15 cellular contexts compared by ENCODE assay signal in the genomic region with DNA sequence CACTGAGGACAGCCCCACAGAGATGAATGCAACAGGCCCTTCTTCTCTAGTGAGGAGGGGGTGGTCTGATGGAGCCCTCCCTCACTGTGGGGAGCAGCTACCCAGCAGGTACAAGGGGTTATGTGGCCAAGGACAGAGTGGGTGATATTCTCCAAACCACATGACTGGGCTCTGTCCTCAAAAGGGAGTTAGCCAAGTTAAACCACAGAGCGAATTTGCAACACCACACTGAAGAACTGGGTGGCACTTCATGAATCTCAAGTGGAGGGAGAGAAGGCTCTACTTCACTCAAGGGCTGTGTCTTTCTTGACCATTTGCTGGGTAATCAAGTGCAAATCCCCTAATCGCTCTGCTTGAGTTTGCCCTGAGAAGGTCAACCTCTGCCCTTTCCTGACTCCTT. TPM values are rescaled to one million over a fixed set of nuclear protein-coding genes. Genes with fewer than 3 reads are reported as not detected.
DNase-seq lines count a peak whose midpoint lies in the region; ATAC-seq and TF ChIP-seq lines count a peak whose summit lies in the region.
"Had no signal": no experiment of that assay in that cellular context is flagged by ENCODE, and none has a peak within 500 bp of the region (broad histone marks: within the 10 kb centered on the region; RNA-seq: fewer than 3 reads in every experiment).

No MANE protein-coding gene starts in this region.

- H2BK12ac ChIP-seq in mesenchymal stem cell (ENCODE audit: low read length in 2 of 2), result peak overlapping the region in 1 of 2 experiments; percentile 24

- no peaks in the 10 kb centered on the region for H3K79me2 ChIP-seq in DND-41 (ENCODE audit: insufficient read depth, low read length)

- no peak overlapping the region for H3K18ac ChIP-seq in mesenchymal stem cell (ENCODE audit: low read depth in 1 of 2, low read length in 2 of 2)

- peaks cover 53% of the 10 kb centered on the region for H3K4me1 ChIP-seq in DND-41 (ENCODE audit: insufficient read depth, low read length)
- H3K4me1 ChIP-seq in mesenchymal stem cell (ENCODE audit: control insufficient read depth, insufficient read depth, low read depth, low read length), result peaks cover 21% of the 10 kb centered on the region

- DNase-seq in CD1c-positive myeloid dendritic cell (ENCODE audit: extremely low spot score) (peak; percentile 37), DND-41 (no peak), mesenchymal stem cell (no peak), superior temporal gyrus (ENCODE audit: extremely low spot score) (no peak), HPDE6-E6E7 (ENCODE audit: extremely low spot score) (no peak), GM10248 (ENCODE audit: extremely low spot score) (no peak)
- no peak for DNase-seq in activated CD4-positive, alpha-beta memory T cell treated with anti-CD3 and anti-CD28 coated beads, Interleukin-2, amount 10 ng/mL, durations not matched to agents 7 days and 5 days
- DNase-seq in activated effector memory CD4-positive, alpha-beta T cell treated with anti-CD3 and anti-CD28 coated beads, Interleukin-2, amount 50 U/mL, for 16 hours, result no peak
- DNase-seq: activated CD8-positive, alpha-beta memory T cell treated with anti-CD3 and anti-CD28 coated beads, Interleukin-2, amount 50 U/mL, for 48 hours; amygdala; heart right ventricle; NCI-H2171 treated with DMSO at 0.1 percent for 48 hours; SHP77 treated with DMSO at 0.1 percent for 48 hours had no signal

- peaks cover 2% of the 10 kb centered on the region for H3K9me3 Mint-ChIP-seq in activated CD4-positive, alpha-beta memory T cell treated with anti-CD3 and anti-CD28 coated beads, Interleukin-2, amount 10 ng/mL, durations not matched to agents 7 days and 5 days

- H3K4me3 ChIP-seq in DND-41 (ENCODE audit: low read depth in 1 of 2, low read length in 2 of 2), result no peak overlapping the region
- no peak overlapping the region for H3K4me3 ChIP-seq in mesenchymal stem cell (ENCODE audit: insufficient read depth in 1 of 2, low read depth in 1 of 2, low read length in 2 of 2)
- H3K4me3 ChIP-seq: esophagus muscularis mucosa, GM12878, heart right ventricle had no signal

- no peak overlapping the region for H2AK5ac ChIP-seq in mesenchymal stem cell (ENCODE audit: low read length, severe bottlenecking)

- no peak overlapping the region for H3K14ac ChIP-seq in mesenchymal stem cell (ENCODE audit: low read length in 2 of 2)

- peak overlapping the region; percentile 100 for H3K27ac Mint-ChIP-seq in activated CD4-positive, alpha-beta memory T cell treated with anti-CD3 and anti-CD28 coated beads, Interleukin-2, amount 10 ng/mL, durations not matched to agents 7 days and 5 days

- no peaks in the 10 kb centered on the region for H3K27me3 ChIP-seq in DND-41 (ENCODE audit: insufficient read depth, low read length, poor library complexity)
- H3K27me3 ChIP-seq in mesenchymal stem cell (ENCODE audit: control insufficient read depth in 1 of 2, insufficient read depth in 1 of 2, low read length in 2 of 2), result no peaks in the 10 kb centered on the region
- H3K27me3 ChIP-seq: esophagus muscularis mucosa, heart right ventricle had no signal

- H3K27ac ChIP-seq in DND-41 (ENCODE audit: low read length) (peak overlapping the region; percentile 81), mesenchymal stem cell (ENCODE audit: low read length, poor library complexity, severe bottlenecking) (no peak overlapping the region)

- H3K4me2 ChIP-seq in DND-41 (ENCODE audit: insufficient read depth, low read length) (no peak overlapping the region), mesenchymal stem cell (ENCODE audit: low read length, poor library complexity, severe bottlenecking) (no peak overlapping the region)

- peaks cover 6% of the 10 kb centered on the region; the same call in 1 of the 2 replicates for H4K20me1 ChIP-seq in DND-41 (ENCODE audit: insufficient read depth, low read length)

- no peak overlapping the region for H2AFZ ChIP-seq in DND-41 (ENCODE audit: low read depth, low read length)
- H2AFZ ChIP-seq in mesenchymal stem cell (ENCODE audit: low read depth, low read length), result no peak overlapping the region

- H2BK120ac ChIP-seq in mesenchymal stem cell (ENCODE audit: low read depth, low read length), result no peak overlapping the region

- H3K9me3 ChIP-seq in DND-41 (ENCODE audit: insufficient read depth, low read length, severe bottlenecking), result no peaks in the 10 kb centered on the region
- H3K9me3 ChIP-seq in mesenchymal stem cell (ENCODE audit: control insufficient read depth, low read length), result peaks cover 6% of the 10 kb centered on the region

- H3K4me1 Mint-ChIP-seq in activated CD4-positive, alpha-beta memory T cell treated with anti-CD3 and anti-CD28 coated beads, Interleukin-2, amount 10 ng/mL, durations not matched to agents 7 days and 5 days, result peaks cover 79% of the 10 kb centered on the region

- POLR2A ChIA-PET in activated CD4-positive, alpha-beta memory T cell treated with anti-CD3 and anti-CD28 coated beads, Interleukin-2, amount 10 ng/mL, durations not matched to agents 7 days and 5 days (lab: Charles Lee), result interaction anchor here (5.1 kb wide), 1 partner anchor 12 kb away, joined by 89 read pairs; a partner anchor contains a TSS
- POLR2A ChIA-PET in GM10248 (lab: Yijun Ruan, JAX), result no interaction called here

- no peaks in the 10 kb centered on the region for H3K79me1 ChIP-seq in mesenchymal stem cell (replicated peaks; ENCODE audit: low read length, poor library complexity, severe bottlenecking)

- H2BK5ac ChIP-seq in mesenchymal stem cell (ENCODE audit: low read depth, low read length, poor library complexity, severe bottlenecking), result no peak overlapping the region

- H2BK15ac ChIP-seq in mesenchymal stem cell (ENCODE audit: low read depth, poor library complexity, severe bottlenecking), result no peak overlapping the region

- H3K23ac ChIP-seq in mesenchymal stem cell (ENCODE audit: low read length in 2 of 2), result no peak overlapping the region

- no peak overlapping the region for H4K91ac ChIP-seq in mesenchymal stem cell (ENCODE audit: low read length)

- no peak for ATAC-seq in DND-41 (ENCODE audit: insufficient read depth, low read depth)
- ATAC-seq: GM12878 had no signal

- TF ChIP-seq CTCF in DND-41 (IDR thresholded peaks at IDR 0.05; ENCODE audit: borderline replicate concordance, extremely low read depth, low read length, poor library complexity, severe bottlenecking) (no peak), GM10248 (IDR thresholded peaks at IDR 0.05; ENCODE audit: control extremely low read depth, extremely low read depth, low read depth, missing control alignments) (no peak)

- H3K4ac ChIP-seq in mesenchymal stem cell (ENCODE audit: low read depth in 1 of 2, low read length in 2 of 2), result no peak overlapping the region

- no peaks in the 10 kb centered on the region for H3K36me3 ChIP-seq in DND-41 (ENCODE audit: insufficient read depth, low read length)
- H3K36me3 ChIP-seq in mesenchymal stem cell (ENCODE audit: control insufficient read depth in 1 of 2, insufficient read depth in 2 of 2, low read depth in 1 of 2, low read length in 2 of 2), result peaks cover 24 to 61% of the 10 kb centered on the region in 2 experiments

- H3K4me3 Mint-ChIP-seq in activated CD4-positive, alpha-beta memory T cell treated with anti-CD3 and anti-CD28 coated beads, Interleukin-2, amount 10 ng/mL, durations not matched to agents 7 days and 5 days, result peak overlapping the region; percentile 93

- WGBS in mesenchymal stem cell, result 90% methylated on average over 2 of the region's 2 CpGs

- no peaks in the 10 kb centered on the region for H3K27me3 Mint-ChIP-seq in activated CD4-positive, alpha-beta memory T cell treated with anti-CD3 and anti-CD28 coated beads, Interleukin-2, amount 10 ng/mL, durations not matched to agents 7 days and 5 days

- H3K9ac ChIP-seq in DND-41 (ENCODE audit: low read depth, low read length), result no peak overlapping the region
- H3K9ac ChIP-seq in mesenchymal stem cell (ENCODE audit: low read length), result no peak overlapping the region

- H4K8ac ChIP-seq in mesenchymal stem cell (ENCODE audit: low read length), result peak overlapping the region; percentile 12

- CTCF ChIA-PET in activated CD4-positive, alpha-beta memory T cell treated with anti-CD3 and anti-CD28 coated beads, Interleukin-2, amount 10 ng/mL, durations not matched to agents 7 days and 5 days (lab: Charles Lee), result no interaction called here
- CTCF ChIA-PET in GM10248 (lab: Yijun Ruan, JAX), result no interaction called here

- peaks cover 68% of the 10 kb centered on the region for H3K36me3 Mint-ChIP-seq in activated CD4-positive, alpha-beta memory T cell treated with anti-CD3 and anti-CD28 coated beads, Interleukin-2, amount 10 ng/mL, durations not matched to agents 7 days and 5 days (ENCODE audit: low read depth)

RNA-seq across cellular contexts. Expression of a gene that starts 12.5 kb away (rescaled TPM):
- 10 to 100 TPM; 36.9 to 39.8 TPM for total RNA-seq in activated CD4-positive, alpha-beta memory T cell treated with anti-CD3 and anti-CD28 coated beads, Interleukin-2, amount 10 ng/mL, durations not matched to agents 7 days and 5 days
- polyA plus RNA-seq in mesenchymal stem cell (2013, experiment 1 of 2), result 0.73 TPM
- polyA plus RNA-seq in mesenchymal stem cell (2013, experiment 2 of 2), result 0.55 TPM
